1 cellular context compared by ENCODE assay signal in the genomic region with DNA sequence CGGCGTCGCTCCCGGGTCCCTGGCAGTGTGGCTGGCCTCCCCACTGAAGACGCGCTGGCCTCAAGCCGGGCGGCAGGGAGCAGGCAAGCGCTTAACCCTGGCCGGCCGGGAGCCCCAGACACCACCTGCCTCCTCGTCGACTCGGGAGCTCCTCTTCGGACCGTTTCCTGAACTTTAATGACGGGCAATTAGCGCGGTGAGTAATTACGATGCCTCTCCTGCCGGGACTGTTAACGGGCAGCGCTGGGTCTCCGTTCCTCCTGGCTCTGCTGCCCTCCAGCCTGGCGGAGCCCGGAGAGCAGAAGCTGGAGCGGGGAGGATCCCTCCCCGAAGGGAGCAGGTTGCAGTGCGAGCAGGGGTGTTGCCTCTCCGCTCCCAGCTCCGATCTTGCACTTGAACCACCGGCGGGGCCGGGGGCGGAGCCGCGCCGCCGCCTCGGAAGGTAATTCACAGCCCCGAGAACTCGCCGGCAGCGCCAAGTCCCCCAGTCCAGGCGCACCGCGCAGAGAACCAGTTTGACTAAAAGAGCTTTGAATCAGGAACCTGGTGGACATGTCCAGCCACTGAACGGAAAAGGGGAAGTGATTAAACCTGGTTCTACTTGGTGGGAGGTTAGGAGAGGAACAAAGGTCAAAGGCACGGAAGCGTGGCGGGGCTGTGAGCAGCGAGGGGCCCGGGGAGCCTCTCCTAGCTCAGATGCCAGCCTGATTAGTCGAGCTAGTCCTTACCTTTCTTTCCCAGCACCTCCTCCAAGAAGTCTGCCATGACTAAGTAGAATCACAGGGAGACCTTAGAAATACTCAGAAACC.
A peak's percentile ranks its signal among the peaks of the same experiment; 100 is the strongest.
TF ChIP-seq lines count a peak whose summit lies in the region.

No MANE protein-coding gene starts in this region.

TF ChIP-seq in HepG2, 621 proteins besides CTCF, POLR2A, EP300 and RAD21 (continued from another document and continues in another):
- TF ChIP-seq, protein P1, sequence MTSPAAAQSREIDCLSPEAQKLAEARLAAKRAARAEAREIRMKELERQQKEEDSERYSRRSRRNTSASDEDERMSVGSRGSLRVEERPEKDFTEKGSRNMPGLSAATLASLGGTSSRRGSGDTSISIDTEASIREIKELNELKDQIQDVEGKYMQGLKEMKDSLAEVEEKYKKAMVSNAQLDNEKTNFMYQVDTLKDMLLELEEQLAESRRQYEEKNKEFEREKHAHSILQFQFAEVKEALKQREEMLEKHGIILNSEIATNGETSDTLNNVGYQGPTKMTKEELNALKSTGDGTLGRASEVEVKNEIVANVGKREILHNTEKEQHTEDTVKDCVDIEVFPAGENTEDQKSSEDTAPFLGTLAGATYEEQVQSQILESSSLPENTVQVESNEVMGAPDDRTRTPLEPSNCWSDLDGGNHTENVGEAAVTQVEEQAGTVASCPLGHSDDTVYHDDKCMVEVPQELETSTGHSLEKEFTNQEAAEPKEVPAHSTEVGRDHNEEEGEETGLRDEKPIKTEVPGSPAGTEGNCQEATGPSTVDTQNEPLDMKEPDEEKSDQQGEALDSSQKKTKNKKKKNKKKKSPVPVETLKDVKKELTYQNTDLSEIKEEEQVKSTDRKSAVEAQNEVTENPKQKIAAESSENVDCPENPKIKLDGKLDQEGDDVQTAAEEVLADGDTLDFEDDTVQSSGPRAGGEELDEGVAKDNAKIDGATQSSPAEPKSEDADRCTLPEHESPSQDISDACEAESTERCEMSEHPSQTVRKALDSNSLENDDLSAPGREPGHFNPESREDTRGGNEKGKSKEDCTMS (CRISPR knock-in tag; conservative IDR thresholded peaks at IDR 0.05), result no peak
- TF ChIP-seq PAX8 (CRISPR knock-in tag; IDR thresholded peaks at IDR 0.05; ENCODE audit: borderline replicate concordance) (no peak; the same call in 1 of the 2 replicates), YEATS2 (CRISPR knock-in tag; IDR thresholded peaks at IDR 0.05; ENCODE audit: borderline replicate concordance) (0 out of 2 replicates have a peak, but pooled peaks have one; percentile 18), KLF9 (CRISPR knock-in tag; IDR thresholded peaks at IDR 0.05; ENCODE audit: low read depth) (no peak), JUNB (CRISPR knock-in tag; IDR thresholded peaks at IDR 0.05; ENCODE audit: borderline replicate concordance) (no peak), SNAPC2 (CRISPR knock-in tag; IDR thresholded peaks at IDR 0.05) (no peak), SNAI1 (CRISPR knock-in tag; IDR thresholded peaks at IDR 0.05; ENCODE audit: borderline replicate concordance) (no peak), ARHGAP35 (CRISPR knock-in tag; IDR thresholded peaks at IDR 0.05; ENCODE audit: borderline replicate concordance) (no peak), SYNCRIP (IDR thresholded peaks at IDR 0.05; ENCODE audit: insufficient read depth, low read depth, low read length) (no peak), ZNF839 (CRISPR knock-in tag; IDR thresholded peaks at IDR 0.05; ENCODE audit: borderline replicate concordance) (no peak), GATA4 (IDR thresholded peaks at IDR 0.05; ENCODE audit: borderline replicate concordance, low read depth) (no peak), MTF2 (CRISPR knock-in tag; IDR thresholded peaks at IDR 0.05; ENCODE audit: borderline replicate concordance) (0 out of 2 replicates have a peak, but pooled peaks have one; percentile 19), ZNF432 (CRISPR knock-in tag; IDR thresholded peaks at IDR 0.05; ENCODE audit: borderline replicate concordance) (no peak)
- TF ChIP-seq, protein P2, sequence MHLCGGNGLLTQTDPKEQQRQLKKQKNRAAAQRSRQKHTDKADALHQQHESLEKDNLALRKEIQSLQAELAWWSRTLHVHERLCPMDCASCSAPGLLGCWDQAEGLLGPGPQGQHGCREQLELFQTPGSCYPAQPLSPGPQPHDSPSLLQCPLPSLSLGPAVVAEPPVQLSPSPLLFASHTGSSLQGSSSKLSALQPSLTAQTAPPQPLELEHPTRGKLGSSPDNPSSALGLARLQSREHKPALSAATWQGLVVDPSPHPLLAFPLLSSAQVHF (CRISPR knock-in tag; IDR thresholded peaks at IDR 0.05), result no peak
- TF ChIP-seq, protein P3, sequence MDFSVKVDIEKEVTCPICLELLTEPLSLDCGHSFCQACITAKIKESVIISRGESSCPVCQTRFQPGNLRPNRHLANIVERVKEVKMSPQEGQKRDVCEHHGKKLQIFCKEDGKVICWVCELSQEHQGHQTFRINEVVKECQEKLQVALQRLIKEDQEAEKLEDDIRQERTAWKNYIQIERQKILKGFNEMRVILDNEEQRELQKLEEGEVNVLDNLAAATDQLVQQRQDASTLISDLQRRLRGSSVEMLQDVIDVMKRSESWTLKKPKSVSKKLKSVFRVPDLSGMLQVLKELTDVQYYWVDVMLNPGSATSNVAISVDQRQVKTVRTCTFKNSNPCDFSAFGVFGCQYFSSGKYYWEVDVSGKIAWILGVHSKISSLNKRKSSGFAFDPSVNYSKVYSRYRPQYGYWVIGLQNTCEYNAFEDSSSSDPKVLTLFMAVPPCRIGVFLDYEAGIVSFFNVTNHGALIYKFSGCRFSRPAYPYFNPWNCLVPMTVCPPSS (IDR thresholded peaks at IDR 0.05), result no peak
- TF ChIP-seq, protein P4, sequence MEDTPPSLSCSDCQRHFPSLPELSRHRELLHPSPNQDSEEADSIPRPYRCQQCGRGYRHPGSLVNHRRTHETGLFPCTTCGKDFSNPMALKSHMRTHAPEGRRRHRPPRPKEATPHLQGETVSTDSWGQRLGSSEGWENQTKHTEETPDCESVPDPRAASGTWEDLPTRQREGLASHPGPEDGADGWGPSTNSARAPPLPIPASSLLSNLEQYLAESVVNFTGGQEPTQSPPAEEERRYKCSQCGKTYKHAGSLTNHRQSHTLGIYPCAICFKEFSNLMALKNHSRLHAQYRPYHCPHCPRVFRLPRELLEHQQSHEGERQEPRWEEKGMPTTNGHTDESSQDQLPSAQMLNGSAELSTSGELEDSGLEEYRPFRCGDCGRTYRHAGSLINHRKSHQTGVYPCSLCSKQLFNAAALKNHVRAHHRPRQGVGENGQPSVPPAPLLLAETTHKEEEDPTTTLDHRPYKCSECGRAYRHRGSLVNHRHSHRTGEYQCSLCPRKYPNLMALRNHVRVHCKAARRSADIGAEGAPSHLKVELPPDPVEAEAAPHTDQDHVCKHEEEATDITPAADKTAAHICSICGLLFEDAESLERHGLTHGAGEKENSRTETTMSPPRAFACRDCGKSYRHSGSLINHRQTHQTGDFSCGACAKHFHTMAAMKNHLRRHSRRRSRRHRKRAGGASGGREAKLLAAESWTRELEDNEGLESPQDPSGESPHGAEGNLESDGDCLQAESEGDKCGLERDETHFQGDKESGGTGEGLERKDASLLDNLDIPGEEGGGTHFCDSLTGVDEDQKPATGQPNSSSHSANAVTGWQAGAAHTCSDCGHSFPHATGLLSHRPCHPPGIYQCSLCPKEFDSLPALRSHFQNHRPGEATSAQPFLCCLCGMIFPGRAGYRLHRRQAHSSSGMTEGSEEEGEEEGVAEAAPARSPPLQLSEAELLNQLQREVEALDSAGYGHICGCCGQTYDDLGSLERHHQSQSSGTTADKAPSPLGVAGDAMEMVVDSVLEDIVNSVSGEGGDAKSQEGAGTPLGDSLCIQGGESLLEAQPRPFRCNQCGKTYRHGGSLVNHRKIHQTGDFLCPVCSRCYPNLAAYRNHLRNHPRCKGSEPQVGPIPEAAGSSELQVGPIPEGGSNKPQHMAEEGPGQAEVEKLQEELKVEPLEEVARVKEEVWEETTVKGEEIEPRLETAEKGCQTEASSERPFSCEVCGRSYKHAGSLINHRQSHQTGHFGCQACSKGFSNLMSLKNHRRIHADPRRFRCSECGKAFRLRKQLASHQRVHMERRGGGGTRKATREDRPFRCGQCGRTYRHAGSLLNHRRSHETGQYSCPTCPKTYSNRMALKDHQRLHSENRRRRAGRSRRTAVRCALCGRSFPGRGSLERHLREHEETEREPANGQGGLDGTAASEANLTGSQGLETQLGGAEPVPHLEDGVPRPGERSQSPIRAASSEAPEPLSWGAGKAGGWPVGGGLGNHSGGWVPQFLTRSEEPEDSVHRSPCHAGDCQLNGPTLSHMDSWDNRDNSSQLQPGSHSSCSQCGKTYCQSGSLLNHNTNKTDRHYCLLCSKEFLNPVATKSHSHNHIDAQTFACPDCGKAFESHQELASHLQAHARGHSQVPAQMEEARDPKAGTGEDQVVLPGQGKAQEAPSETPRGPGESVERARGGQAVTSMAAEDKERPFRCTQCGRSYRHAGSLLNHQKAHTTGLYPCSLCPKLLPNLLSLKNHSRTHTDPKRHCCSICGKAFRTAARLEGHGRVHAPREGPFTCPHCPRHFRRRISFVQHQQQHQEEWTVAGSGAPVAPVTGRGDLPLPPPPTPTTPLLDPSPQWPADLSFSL (CRISPR knock-in tag; IDR thresholded peaks at IDR 0.05), result no peak
- TF ChIP-seq, protein P5, sequence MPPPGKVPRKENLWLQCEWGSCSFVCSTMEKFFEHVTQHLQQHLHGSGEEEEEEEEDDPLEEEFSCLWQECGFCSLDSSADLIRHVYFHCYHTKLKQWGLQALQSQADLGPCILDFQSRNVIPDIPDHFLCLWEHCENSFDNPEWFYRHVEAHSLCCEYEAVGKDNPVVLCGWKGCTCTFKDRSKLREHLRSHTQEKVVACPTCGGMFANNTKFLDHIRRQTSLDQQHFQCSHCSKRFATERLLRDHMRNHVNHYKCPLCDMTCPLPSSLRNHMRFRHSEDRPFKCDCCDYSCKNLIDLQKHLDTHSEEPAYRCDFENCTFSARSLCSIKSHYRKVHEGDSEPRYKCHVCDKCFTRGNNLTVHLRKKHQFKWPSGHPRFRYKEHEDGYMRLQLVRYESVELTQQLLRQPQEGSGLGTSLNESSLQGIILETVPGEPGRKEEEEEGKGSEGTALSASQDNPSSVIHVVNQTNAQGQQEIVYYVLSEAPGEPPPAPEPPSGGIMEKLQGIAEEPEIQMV (CRISPR knock-in tag; IDR thresholded peaks at IDR 0.05; ENCODE audit: low read depth), result no peak
- TF ChIP-seq, protein P6, sequence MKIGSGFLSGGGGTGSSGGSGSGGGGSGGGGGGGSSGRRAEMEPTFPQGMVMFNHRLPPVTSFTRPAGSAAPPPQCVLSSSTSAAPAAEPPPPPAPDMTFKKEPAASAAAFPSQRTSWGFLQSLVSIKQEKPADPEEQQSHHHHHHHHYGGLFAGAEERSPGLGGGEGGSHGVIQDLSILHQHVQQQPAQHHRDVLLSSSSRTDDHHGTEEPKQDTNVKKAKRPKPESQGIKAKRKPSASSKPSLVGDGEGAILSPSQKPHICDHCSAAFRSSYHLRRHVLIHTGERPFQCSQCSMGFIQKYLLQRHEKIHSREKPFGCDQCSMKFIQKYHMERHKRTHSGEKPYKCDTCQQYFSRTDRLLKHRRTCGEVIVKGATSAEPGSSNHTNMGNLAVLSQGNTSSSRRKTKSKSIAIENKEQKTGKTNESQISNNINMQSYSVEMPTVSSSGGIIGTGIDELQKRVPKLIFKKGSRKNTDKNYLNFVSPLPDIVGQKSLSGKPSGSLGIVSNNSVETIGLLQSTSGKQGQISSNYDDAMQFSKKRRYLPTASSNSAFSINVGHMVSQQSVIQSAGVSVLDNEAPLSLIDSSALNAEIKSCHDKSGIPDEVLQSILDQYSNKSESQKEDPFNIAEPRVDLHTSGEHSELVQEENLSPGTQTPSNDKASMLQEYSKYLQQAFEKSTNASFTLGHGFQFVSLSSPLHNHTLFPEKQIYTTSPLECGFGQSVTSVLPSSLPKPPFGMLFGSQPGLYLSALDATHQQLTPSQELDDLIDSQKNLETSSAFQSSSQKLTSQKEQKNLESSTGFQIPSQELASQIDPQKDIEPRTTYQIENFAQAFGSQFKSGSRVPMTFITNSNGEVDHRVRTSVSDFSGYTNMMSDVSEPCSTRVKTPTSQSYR (CRISPR knock-in tag; IDR thresholded peaks at IDR 0.05; ENCODE audit: borderline replicate concordance), result no peak
- TF ChIP-seq, protein P7, sequence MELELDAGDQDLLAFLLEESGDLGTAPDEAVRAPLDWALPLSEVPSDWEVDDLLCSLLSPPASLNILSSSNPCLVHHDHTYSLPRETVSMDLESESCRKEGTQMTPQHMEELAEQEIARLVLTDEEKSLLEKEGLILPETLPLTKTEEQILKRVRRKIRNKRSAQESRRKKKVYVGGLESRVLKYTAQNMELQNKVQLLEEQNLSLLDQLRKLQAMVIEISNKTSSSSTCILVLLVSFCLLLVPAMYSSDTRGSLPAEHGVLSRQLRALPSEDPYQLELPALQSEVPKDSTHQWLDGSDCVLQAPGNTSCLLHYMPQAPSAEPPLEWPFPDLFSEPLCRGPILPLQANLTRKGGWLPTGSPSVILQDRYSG (CRISPR knock-in tag; IDR thresholded peaks at IDR 0.05), result no peak
